In genomic region chr1:192610114-192610958, GRCh38 we compare ENCODE assay signal across 8 cellular contexts. TPM values are rescaled to one million over a fixed set of nuclear protein-coding genes. Genes with fewer than 3 reads are reported as not detected.
DNase-seq lines count a peak whose midpoint lies in the region; ATAC-seq and TF ChIP-seq lines count a peak whose summit lies in the region.

No MANE protein-coding gene starts in this region.

- no peaks in the 10 kb centered on the region for H3K9me3 Mint-ChIP-seq in CD4-positive, alpha-beta T cell
- no peaks in the 10 kb centered on the region for H3K9me3 Mint-ChIP-seq in WTC11

- H2AFZ ChIP-seq in KMS-11 (ENCODE audit: low read depth) (no peak overlapping the region), neuronal stem cell (ENCODE audit: low read length) (no peak overlapping the region)

- no peak for ATAC-seq in CD4-positive, alpha-beta T cell (ENCODE audit: poor library complexity)
- no peak for ATAC-seq in WTC11
- ATAC-seq in left lung: no peak
- no peak for ATAC-seq in HG03565 (IDR thresholded peaks at IDR 0.05; ENCODE audit: unreplicated experiment)

- H3K9me3 ChIP-seq in CD4-positive, alpha-beta T cell (ENCODE audit: control insufficient read depth, low read length): no peaks in the 10 kb centered on the region
- H3K9me3 ChIP-seq in left lung (no peaks in the 10 kb centered on the region), neuronal stem cell (replicated peaks in 1 of 2; ENCODE audit: control insufficient read depth in 2 of 2, insufficient read depth in 1 of 2, low read depth in 1 of 2, low read length in 2 of 2) (no peaks in the 10 kb centered on the region)

- H2BK15ac ChIP-seq in neuronal stem cell (ENCODE audit: low read length): no peak overlapping the region

- no peaks in the 10 kb centered on the region for H3K79me1 ChIP-seq in neuronal stem cell (ENCODE audit: low read depth, low read length)

- no peak overlapping the region for H2BK120ac ChIP-seq in neuronal stem cell (ENCODE audit: low read depth, low read length)

- H3K4me2 ChIP-seq in KMS-11: peak overlapping the region; percentile 38
- no peak overlapping the region for H3K4me2 ChIP-seq in neuronal stem cell (ENCODE audit: insufficient read depth, low read length, poor library complexity, severe bottlenecking)

- no peak overlapping the region for H2BK12ac ChIP-seq in neuronal stem cell (ENCODE audit: low read length)

- peak overlapping the region; percentile 67 for H3K27ac Mint-ChIP-seq in CD4-positive, alpha-beta T cell
- H3K27ac Mint-ChIP-seq in WTC11: no peak overlapping the region

- POLR2A ChIA-PET in CD4-positive, alpha-beta T cell (lab: Charles Lee): no interaction called here
- POLR2A ChIA-PET in WTC11 (lab: Charles Lee): no interaction called here

- H3K27me3 Mint-ChIP-seq in CD4-positive, alpha-beta T cell: no peaks in the 10 kb centered on the region
- H3K27me3 Mint-ChIP-seq in WTC11 (ENCODE audit: low read depth): no peaks in the 10 kb centered on the region

- no peaks in the 10 kb centered on the region for H3K27me3 ChIP-seq in CD4-positive, alpha-beta T cell (ENCODE audit: control insufficient read depth, insufficient read depth, low read length)
- no peaks in the 10 kb centered on the region for H3K27me3 ChIP-seq in KMS-11 (ENCODE audit: insufficient read depth, low read depth)
- no peaks in the 10 kb centered on the region for H3K27me3 ChIP-seq in left lung
- H3K27me3 ChIP-seq in neuronal stem cell (ENCODE audit: control insufficient read depth in 3 of 3, insufficient read depth in 3 of 3, low read depth in 1 of 3, low read length in 3 of 3): peaks cover 0 to 2% (median 0%) of the 10 kb centered on the region in 3 experiments

- H3K9ac ChIP-seq in KMS-11 (no peak overlapping the region), neuronal stem cell (ENCODE audit: low read depth, low read length, poor library complexity) (no peak overlapping the region)

- no peaks in the 10 kb centered on the region for H3K36me3 Mint-ChIP-seq in CD4-positive, alpha-beta T cell (ENCODE audit: low read depth)
- H3K36me3 Mint-ChIP-seq in WTC11: no peaks in the 10 kb centered on the region

- no peak overlapping the region for H3K14ac ChIP-seq in neuronal stem cell (ENCODE audit: low read length)

- peaks cover 67% of the 10 kb centered on the region for H3K4me1 ChIP-seq in KMS-11 (ENCODE audit: low read depth, poor library complexity, severe bottlenecking)
- peaks cover 0 to 10% of the 10 kb centered on the region in 2 donors for H3K4me1 ChIP-seq in left lung
- H3K4me1 ChIP-seq in neuronal stem cell (ENCODE audit: control insufficient read depth in 2 of 2, insufficient read depth in 1 of 2, low read depth in 1 of 2, low read length in 2 of 2): no peaks in the 10 kb centered on the region

- H3K18ac ChIP-seq in neuronal stem cell (ENCODE audit: low read length): no peak overlapping the region

- CTCF ChIA-PET in CD4-positive, alpha-beta T cell (lab: Charles Lee): interaction anchor here (1.1 to 1.5 kb wide), 4 partner anchors 94 to 197 kb away, joined by 3 to 7 read pairs (median 4); no protein-coding TSS in a partner anchor
- CTCF ChIA-PET in WTC11 (lab: Charles Lee): interaction anchor here (0.9 to 2.9 kb wide), 3 partner anchors 63 to 136 kb away, joined by 3 to 11 read pairs (median 5); no protein-coding TSS in a partner anchor

- H3K36me3 ChIP-seq in KMS-11 (ENCODE audit: insufficient read depth): no peaks in the 10 kb centered on the region
- no peaks in the 10 kb centered on the region for H3K36me3 ChIP-seq in left lung
- H3K36me3 ChIP-seq in neuronal stem cell (replicated peaks in 1 of 2; ENCODE audit: control insufficient read depth in 2 of 2, insufficient read depth in 2 of 2, low read length in 2 of 2): no peaks in the 10 kb centered on the region

- intact Hi-C loops in CD4-positive, alpha-beta T cell (cut with DNase I, micrococcal nuclease): no loop called here
- intact Hi-C loops in left lung (cut with DNase I): loop anchor here in 1 of 2 donors (5.0 kb wide), 1 partner anchor 133 kb away; no protein-coding TSS in a partner anchor

- H3K79me2 ChIP-seq in KMS-11 (ENCODE audit: insufficient read depth, low read depth): no peaks in the 10 kb centered on the region

- no peak overlapping the region for H4K91ac ChIP-seq in neuronal stem cell (ENCODE audit: low read depth, low read length, poor library complexity)

- peaks cover 16% of the 10 kb centered on the region for H3K4me1 Mint-ChIP-seq in CD4-positive, alpha-beta T cell (ENCODE audit: low read depth)
- no peaks in the 10 kb centered on the region for H3K4me1 Mint-ChIP-seq in WTC11

- TF ChIP-seq CTCF in CD4-positive, alpha-beta T cell (IDR thresholded peaks at IDR 0.05): peak; percentile 84
- TF ChIP-seq CTCF in KMS-11 (conservative IDR thresholded peaks at IDR 0.05; ENCODE audit: low read depth, low read length) (no peak; the same call in 1 of the 2 replicates), WTC11 (IDR thresholded peaks at IDR 0.05) (no peak), left lung (IDR thresholded peaks at IDR 0.05) (peak; percentile 56 to 61)

- H3K27ac ChIP-seq in CD4-positive, alpha-beta T cell (ENCODE audit: low read depth, low read length): no peak overlapping the region
- no peak overlapping the region; the same call in 1 of the 2 replicates for H3K27ac ChIP-seq in KMS-11
- H3K27ac ChIP-seq in left lung: no peak overlapping the region
- H3K27ac ChIP-seq in neuronal stem cell (replicated peaks; ENCODE audit: low read length): no peak overlapping the region

- H4K20me1 ChIP-seq in KMS-11 (ENCODE audit: insufficient read depth): no peaks in the 10 kb centered on the region

- no peak overlapping the region for H3K4ac ChIP-seq in neuronal stem cell (ENCODE audit: low read length)

- no peak overlapping the region for H3K4me3 ChIP-seq in KMS-11 (IDR thresholded peaks at IDR 0.05; ENCODE audit: insufficient read depth, low read depth, low read length)
- no peak overlapping the region for H3K4me3 ChIP-seq in left lung
- H3K4me3 ChIP-seq in neuronal stem cell (ENCODE audit: low read length in 2 of 2): no peak overlapping the region

- no peak for DNase-seq in CD4-positive, alpha-beta T cell
- DNase-seq in WTC11 (ENCODE audit: low spot score) (no peak), left lung (no peak), neuronal stem cell (ENCODE audit: low spot score) (no peak), globus pallidus (ENCODE audit: low spot score) (no peak), COR-L47 (lab: John Stamatoyannopoulos, UW) (no peak)

- no peak overlapping the region for H2AK5ac ChIP-seq in neuronal stem cell (ENCODE audit: low read depth, low read length)

- H3K4me3 Mint-ChIP-seq in CD4-positive, alpha-beta T cell: no peak overlapping the region
- no peak overlapping the region for H3K4me3 Mint-ChIP-seq in WTC11

- H3K23ac ChIP-seq in neuronal stem cell (ENCODE audit: low read depth, low read length, poor library complexity): no peak overlapping the region

- H4K8ac ChIP-seq in neuronal stem cell (ENCODE audit: low read depth, low read length): no peak overlapping the region

- whole genome bisulfite sequencing in neuronal stem cell (ENCODE audit: extremely low coverage in 2 of 2, insufficient read length in 2 of 2, insufficient replicate concordance in 1 of 2), 2 donors: no CpG with 5 or more reads among the region's 3 CpGs

- H2BK5ac ChIP-seq in neuronal stem cell (ENCODE audit: low read length): no peak overlapping the region

TF ChIP-seq in WTC11, 78 proteins besides CTCF, POLR2A, EP300 and RAD21:
- TF ChIP-seq ZBTB21 (CRISPR knock-in tag; IDR thresholded peaks at IDR 0.05; ENCODE audit: borderline replicate concordance) (no peak), ZNF121 (CRISPR knock-in tag; IDR thresholded peaks at IDR 0.05) (no peak), MLX (CRISPR knock-in tag; IDR thresholded peaks at IDR 0.05) (no peak), HMGA2 (CRISPR knock-in tag; IDR thresholded peaks at IDR 0.05) (peak; percentile 85), ZNF281 (CRISPR knock-in tag; IDR thresholded peaks at IDR 0.05) (no peak)

RNA-seq across cellular contexts. Expression of gene RGS13, which starts 25.6 kb away (rescaled TPM):
- total RNA-seq in CD4-positive, alpha-beta T cell: under 1 TPM; 0.17 to 0.30 TPM
- not detected in 3 replicates for total RNA-seq in WTC11 (2021)
- total RNA-seq in left lung: 1 to 10 TPM in 1 of 2 donors, under 1 TPM in 1; 0.81 to 1.4 TPM
- polyA plus RNA-seq in neuronal stem cell (2013, experiment 1 of 2): not detected
- not detected for polyA plus RNA-seq in neuronal stem cell (2013, experiment 2 of 2)

RNA-seq across cellular contexts. Expression of gene RGS1, which starts 34.8 kb away (rescaled TPM):
- total RNA-seq in CD4-positive, alpha-beta T cell: 100 to 1,000 TPM; 428 to 429 TPM
- 0.14 to 0.22 TPM in 2 of 3 replicates, not detected in the other for total RNA-seq in WTC11 (2021)
- 10 to 100 TPM in 1 of 2 donors, 1 to 10 TPM in 1; 7.9 to 32.3 TPM for total RNA-seq in left lung
- polyA plus RNA-seq in neuronal stem cell (2013, experiment 1 of 2): not detected
- polyA plus RNA-seq in neuronal stem cell (2013, experiment 2 of 2): not detected

Comparison
In these comparisons a context has a peak if more than half of its experiments do, and no peak if none do; other contexts are left out.
1. CTCF ChIP-seq: peak in CD4-positive, alpha-beta T cell (single experiment) and left lung (2 of 2); none in KMS-11 (single experiment) and WTC11 (single experiment).
2. RNA of gene RGS1, which starts 34.8 kb away (total RNA-seq): 428 to 429 TPM in CD4-positive, alpha-beta T cell; 7.9 to 32.3 TPM in left lung and 0.14 to 0.22 TPM in WTC11; every median in the first group is over 10 times any median in the second.